7 cellular contexts compared by ENCODE assay signal in genomic region chr1:148679787-148680326, GRCh38.
DNase-seq lines count a peak whose midpoint lies in the region; ATAC-seq and TF ChIP-seq lines count a peak whose summit lies in the region.
"Not testable (repeated sequence)": the region's sequence is repeated elsewhere in the genome, so short reads cannot be mapped to it uniquely, and the experiment has no call there.

No MANE protein-coding gene starts in this region.

- not testable (repeated sequence) for H3K36me3 Mint-ChIP-seq in activated B cell treated with CpG ODN at 0.5 μM for 24 hours (ENCODE audit: low read depth); activated naive CD8-positive, alpha-beta T cell treated with anti-CD3 and anti-CD28 coated beads, Interleukin-2, amount 50 U/mL, for 24 hours (ENCODE audit: low read depth); mesothelial cell of epicardium

- H3K4me3 Mint-ChIP-seq in activated B cell treated with CpG ODN at 0.5 μM for 24 hours: not testable (repeated sequence)
- peak overlapping the region; percentile 73 for H3K4me3 Mint-ChIP-seq in activated naive CD8-positive, alpha-beta T cell treated with anti-CD3 and anti-CD28 coated beads, Interleukin-2, amount 50 U/mL, for 24 hours
- H3K4me3 Mint-ChIP-seq in mesothelial cell of epicardium: peak overlapping the region; percentile 70

- TF ChIP-seq POLR2A in gastrocnemius medialis (IDR thresholded peaks at IDR 0.05): not testable (repeated sequence)

- POLR2A ChIA-PET in activated B cell treated with CpG ODN at 0.5 μM for 24 hours (lab: Charles Lee): not testable (repeated sequence)

- DNase-seq in HL-60 (ENCODE audit: low read depth in 1 of 2, low spot score in 1 of 2); activated B cell treated with CpG ODN at 0.5 μM for 24 hours; activated naive CD8-positive, alpha-beta T cell treated with anti-CD3 and anti-CD28 coated beads, Interleukin-2, amount 50 U/mL, for 24 hours; foreskin keratinocyte; mesothelial cell of epicardium (ENCODE audit: low spot score in 2 of 2, unreplicated experiment in 2 of 2); gastrocnemius medialis: not testable (repeated sequence)

- H3K4me1 ChIP-seq in foreskin keratinocyte, gastrocnemius medialis: not testable (repeated sequence)

- not testable (repeated sequence) for H3K27me3 ChIP-seq in HL-60 (ENCODE audit: insufficient read depth, poor library complexity, severe bottlenecking); foreskin keratinocyte; gastrocnemius medialis

- CTCF ChIA-PET in activated B cell treated with CpG ODN at 0.5 μM for 24 hours (lab: Charles Lee): not testable (repeated sequence)

- H3K4me1 Mint-ChIP-seq in activated B cell treated with CpG ODN at 0.5 μM for 24 hours; activated naive CD8-positive, alpha-beta T cell treated with anti-CD3 and anti-CD28 coated beads, Interleukin-2, amount 50 U/mL, for 24 hours; mesothelial cell of epicardium: not testable (repeated sequence)

- H3K9me3 ChIP-seq in gastrocnemius medialis: not testable (repeated sequence)

- H3K36me3 ChIP-seq in gastrocnemius medialis: not testable (repeated sequence)

- ATAC-seq in GM19035 (IDR thresholded peaks at IDR 0.05; ENCODE audit: unreplicated experiment) (peak; percentile 53), activated B cell treated with CpG ODN at 0.5 μM for 24 hours (ENCODE audit: low read depth) (peak; percentile 81), foreskin keratinocyte (peak; percentile 51), gastrocnemius medialis (peak; percentile 42 to 56)
- ATAC-seq in activated naive CD8-positive, alpha-beta T cell treated with anti-CD3 and anti-CD28 coated beads, Interleukin-2, amount 50 U/mL, for 24 hours: peak; percentile 65

- intact Hi-C loops in activated B cell treated with CpG ODN at 0.5 μM for 24 hours (cut with micrococcal nuclease); gastrocnemius medialis (cut with DNase I; ENCODE audit: low total_unique reads): not testable (repeated sequence)

- H3K27ac ChIP-seq in HL-60 (replicated peaks) (peak overlapping the region; percentile 59), gastrocnemius medialis (peak overlapping the region in 1 of 4 donors; percentile 91)
- H3K27ac ChIP-seq in foreskin keratinocyte: not testable (repeated sequence)

- not testable (repeated sequence) for H3K27ac Mint-ChIP-seq in activated B cell treated with CpG ODN at 0.5 μM for 24 hours; activated naive CD8-positive, alpha-beta T cell treated with anti-CD3 and anti-CD28 coated beads, Interleukin-2, amount 50 U/mL, for 24 hours; mesothelial cell of epicardium

- in situ Hi-C loops in gastrocnemius medialis (cut with MboI; ENCODE audit: low sequenced_read_pairs in 4 of 4): not testable (repeated sequence)

- H3K4me3 ChIP-seq in HL-60 (replicated peaks; ENCODE audit: insufficient read depth, low read length) (peak overlapping the region; percentile 47), gastrocnemius medialis (peak overlapping the region in 1 of 4 donors; percentile 79)

- H3K27me3 Mint-ChIP-seq in activated B cell treated with CpG ODN at 0.5 μM for 24 hours; activated naive CD8-positive, alpha-beta T cell treated with anti-CD3 and anti-CD28 coated beads, Interleukin-2, amount 50 U/mL, for 24 hours; mesothelial cell of epicardium (ENCODE audit: low read depth): not testable (repeated sequence)

- H3K9me3 Mint-ChIP-seq in activated B cell treated with CpG ODN at 0.5 μM for 24 hours; activated naive CD8-positive, alpha-beta T cell treated with anti-CD3 and anti-CD28 coated beads, Interleukin-2, amount 50 U/mL, for 24 hours; mesothelial cell of epicardium: not testable (repeated sequence)

- TF ChIP-seq CTCF in HL-60 (IDR thresholded peaks at IDR 0.05; ENCODE audit: insufficient read depth, low read length); activated B cell treated with CpG ODN at 0.5 μM for 24 hours (IDR thresholded peaks at IDR 0.05); foreskin keratinocyte (conservative IDR thresholded peaks at IDR 0.05); mesothelial cell of epicardium (IDR thresholded peaks at IDR 0.05; ENCODE audit: unreplicated experiment); gastrocnemius medialis (IDR thresholded peaks at IDR 0.05 in 4 of 5, conservative IDR thresholded peaks at IDR 0.05 in 1 of 5): not testable (repeated sequence)
